1 cellular context compared by ENCODE assay signal in the genomic region with DNA sequence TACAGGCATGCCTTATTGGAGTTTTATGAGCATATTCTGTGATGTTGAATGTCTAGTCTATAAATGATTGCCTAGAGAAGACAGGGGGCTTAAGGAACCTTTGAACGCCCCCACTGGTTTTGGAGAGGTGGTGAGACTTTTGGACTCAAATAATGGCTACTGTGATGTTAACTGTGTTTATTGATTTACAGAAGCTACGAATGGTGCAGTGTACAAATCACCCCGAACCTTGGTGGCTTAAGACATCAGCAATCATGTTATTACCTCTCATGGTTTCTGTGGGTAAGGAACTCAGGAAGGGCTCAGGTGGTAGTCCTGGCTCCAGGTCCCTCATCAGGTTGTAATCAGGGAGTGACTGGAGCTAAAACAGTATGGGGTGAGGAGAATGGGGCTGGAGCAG.
TF ChIP-seq lines count a peak whose summit lies in the region.

No MANE protein-coding gene starts in this region.

TF ChIP-seq in HepG2, 621 proteins besides CTCF, POLR2A, EP300 and RAD21 (continued from another document):
- TF ChIP-seq, protein P1, sequence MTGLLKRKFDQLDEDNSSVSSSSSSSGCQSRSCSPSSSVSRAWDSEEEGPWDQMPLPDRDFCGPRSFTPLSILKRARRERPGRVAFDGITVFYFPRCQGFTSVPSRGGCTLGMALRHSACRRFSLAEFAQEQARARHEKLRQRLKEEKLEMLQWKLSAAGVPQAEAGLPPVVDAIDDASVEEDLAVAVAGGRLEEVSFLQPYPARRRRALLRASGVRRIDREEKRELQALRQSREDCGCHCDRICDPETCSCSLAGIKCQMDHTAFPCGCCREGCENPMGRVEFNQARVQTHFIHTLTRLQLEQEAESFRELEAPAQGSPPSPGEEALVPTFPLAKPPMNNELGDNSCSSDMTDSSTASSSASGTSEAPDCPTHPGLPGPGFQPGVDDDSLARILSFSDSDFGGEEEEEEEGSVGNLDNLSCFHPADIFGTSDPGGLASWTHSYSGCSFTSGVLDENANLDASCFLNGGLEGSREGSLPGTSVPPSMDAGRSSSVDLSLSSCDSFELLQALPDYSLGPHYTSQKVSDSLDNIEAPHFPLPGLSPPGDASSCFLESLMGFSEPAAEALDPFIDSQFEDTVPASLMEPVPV (CRISPR knock-in tag; IDR thresholded peaks at IDR 0.05) = no peak
- TF ChIP-seq ZC3H4 (CRISPR knock-in tag; IDR thresholded peaks at IDR 0.05; ENCODE audit: borderline replicate concordance) (no peak), ZNF180 (CRISPR knock-in tag; IDR thresholded peaks at IDR 0.05; ENCODE audit: borderline replicate concordance, low read depth) (no peak), MYC (CRISPR knock-in tag; IDR thresholded peaks at IDR 0.05; ENCODE audit: borderline replicate concordance) (no peak)
TF ChIP-seq in HepG2: peak in this region for 0.
